In genomic region chr6:113860165-113860955, GRCh38 we compare ENCODE assay signal across 8 cellular contexts. TPM values are rescaled to one million over a fixed set of nuclear protein-coding genes. Genes with fewer than 3 reads are reported as not detected.
A peak's percentile ranks its signal among the peaks of the same experiment; 100 is the strongest.
DNase-seq lines count a peak whose midpoint lies in the region; ATAC-seq and TF ChIP-seq lines count a peak whose summit lies in the region.

No MANE protein-coding gene starts in this region.

- H3K4me1 ChIP-seq in ACC112 (ENCODE audit: control insufficient read depth, insufficient read depth, low read length, unreplicated experiment) (peaks cover 20% of the 10 kb centered on the region), GM23248 (ENCODE audit: insufficient read depth) (peaks cover 22% of the 10 kb centered on the region), mammary epithelial cell (ENCODE audit: insufficient read depth, low read length) (peaks cover 14% of the 10 kb centered on the region), left lung (peaks cover 0 to 45% of the 10 kb centered on the region in 2 donors), thoracic aorta (ENCODE audit: control insufficient read depth in 1 of 2, low read depth in 2 of 2) (peaks cover 8 to 9% of the 10 kb centered on the region in 2 donors)

- WGBS in GM23248 (ENCODE audit: low coverage in 1 of 2, low lambda C conversion rate in 2 of 2, missing lambda C conversion rate in 2 of 2), 2 experiments = 8 to 15% methylated on average over 29 to 50 of the region's 59 CpGs
- 0% methylated on average over 11 of the region's 59 CpGs for WGBS in mammary epithelial cell (ENCODE audit: low coverage, missing lambda C conversion rate)

- CTCF ChIA-PET in mammary epithelial cell (lab: Charles Lee; ENCODE audit: low non-redundant PET) = interaction anchor here (1.0 kb wide), 1 partner anchor 266 kb away, joined by 4 read pairs; no protein-coding TSS in a partner anchor

- H3K36me3 ChIP-seq in ACC112 (ENCODE audit: insufficient read depth, low read length) (peaks cover 12% of the 10 kb centered on the region), GM23248 (ENCODE audit: low read depth) (peaks cover 25% of the 10 kb centered on the region), mammary epithelial cell (ENCODE audit: insufficient read depth, low read length) (no peaks in the 10 kb centered on the region), left lung (peaks cover 0 to 5% of the 10 kb centered on the region in 2 donors), thoracic aorta (no peaks in the 10 kb centered on the region)

- DNase-seq in GM23248 (peak; percentile 70), mammary epithelial cell (peak; percentile 36), left lung (peak; percentile 38 to 85), thoracic aorta (ENCODE audit: low spot score) (no peak), NCI-H524 treated with DMSO at 0.1 percent for 48 hours (lab: John Stamatoyannopoulos, UW) (no peak), NCI-H446 treated with DMSO at 0.1 percent for 48 hours (lab: John Stamatoyannopoulos, UW) (no peak)
- DNase-seq in stimulated activated CD4-positive, alpha-beta T cell treated with anti-CD3 and anti-CD28 coated beads, Interleukin-15, amount 100 ng/mL, for 24 hours = no peak

- dilution Hi-C loops in mammary epithelial cell (cut with HindIII; ENCODE audit: low sequenced_read_pairs) = no loop called here

- H4K20me1 ChIP-seq in GM23248 (ENCODE audit: insufficient read depth) (no peaks in the 10 kb centered on the region), mammary epithelial cell (ENCODE audit: insufficient read depth, low read length) (no peaks in the 10 kb centered on the region)

- peak overlapping the region; percentile 100 for H3K9ac ChIP-seq in GM23248
- H3K9ac ChIP-seq in mammary epithelial cell (ENCODE audit: insufficient read depth, low read length) = peak overlapping the region; percentile 100

- no TSS peak for BruUV-seq in mammary epithelial cell (replicated peaks; lab: Mats Ljungman, UMichigan)

- peaks cover 65% of the 10 kb centered on the region for H3F3A ChIP-seq in GM23248 (ENCODE audit: insufficient read depth)

- ATAC-seq in left lung = no peak
- no peak for ATAC-seq in thoracic aorta (ENCODE audit: insufficient number of reproducible peaks, low FRiP score, low read depth)

- intact Hi-C loops in mammary epithelial cell (cut with micrococcal nuclease) = no loop called here
- intact Hi-C loops in left lung (cut with DNase I) = no loop called here

- H3K4me3 ChIP-seq in ACC112 (ENCODE audit: low read depth, low read length) (peak overlapping the region; percentile 98), GM23248 (peak overlapping the region; percentile 100), mammary epithelial cell (replicated peaks in 1 of 3; ENCODE audit: insufficient read depth in 1 of 3, low read depth in 2 of 3, low read length in 3 of 3) (peak overlapping the region; percentile 51 to 99 (median 98)), left lung (peak overlapping the region; percentile 73 to 82), thoracic aorta (peak overlapping the region; percentile 96)

- peak overlapping the region; percentile 86 for H3K27ac ChIP-seq in ACC112 (ENCODE audit: low read depth, low read length)
- peak overlapping the region; percentile 100 for H3K27ac ChIP-seq in GM23248
- H3K27ac ChIP-seq in mammary epithelial cell (ENCODE audit: insufficient read depth, low read depth, low read length) = peak overlapping the region; percentile 99
- peak overlapping the region; percentile 97 to 98 for H3K27ac ChIP-seq in left lung
- H3K27ac ChIP-seq in thoracic aorta = peak overlapping the region; percentile 88 to 93

- peak overlapping the region; percentile 85 for H3K4me2 ChIP-seq in GM23248 (ENCODE audit: unreplicated experiment)
- H3K4me2 ChIP-seq in mammary epithelial cell (ENCODE audit: insufficient read depth, low read depth, low read length) = peak overlapping the region; percentile 78

- H3K27me3 ChIP-seq in ACC112 (ENCODE audit: insufficient read depth, low read length) (no peaks in the 10 kb centered on the region), GM23248 (replicated peaks; ENCODE audit: insufficient read depth) (no peaks in the 10 kb centered on the region), mammary epithelial cell (ENCODE audit: insufficient read depth, low read length) (no peaks in the 10 kb centered on the region), left lung (peaks cover 0 to 37% of the 10 kb centered on the region in 2 donors), thoracic aorta (replicated peaks; ENCODE audit: insufficient read depth) (no peaks in the 10 kb centered on the region)

- no peaks in the 10 kb centered on the region for H3K9me3 ChIP-seq in GM23248 (ENCODE audit: low read depth)
- no peaks in the 10 kb centered on the region for H3K9me3 ChIP-seq in mammary epithelial cell (replicated peaks; ENCODE audit: insufficient read depth, low read length)
- no peaks in the 10 kb centered on the region for H3K9me3 ChIP-seq in left lung
- H3K9me3 ChIP-seq in thoracic aorta = no peaks in the 10 kb centered on the region

- TF ChIP-seq CTCF in mammary epithelial cell (conservative IDR thresholded peaks at IDR 0.05 in 1 of 2, IDR thresholded peaks at IDR 0.05 in 1 of 2; ENCODE audit: extremely low read depth in 1 of 2, insufficient read depth in 1 of 2, low read depth in 1 of 2, low read length in 2 of 2) (no peak), left lung (IDR thresholded peaks at IDR 0.05) (no peak), thoracic aorta (IDR thresholded peaks at IDR 0.05) (no peak)

- in situ Hi-C loops in GM23248 (cut with MboI) = no loop called here
- in situ Hi-C loops in mammary epithelial cell (cut with MboI; ENCODE audit: low sequenced_read_pairs in 2 of 2) = loop anchor here in 1 of 2 donors (25.0 kb wide), 1 partner anchor 748 kb away; no protein-coding TSS in a partner anchor

- H3K79me2 ChIP-seq in ACC112 (ENCODE audit: control insufficient read depth, insufficient read depth, low read length, unreplicated experiment) (peaks cover 59% of the 10 kb centered on the region), GM23248 (ENCODE audit: insufficient read depth) (peaks cover 81% of the 10 kb centered on the region), mammary epithelial cell (ENCODE audit: insufficient read depth, low read length) (peaks cover 63% of the 10 kb centered on the region)

- H3K9me2 ChIP-seq in GM23248 (ENCODE audit: insufficient read depth) = no peaks in the 10 kb centered on the region

- H2AFZ ChIP-seq in ACC112 (ENCODE audit: low read length, unreplicated experiment) = no peak overlapping the region
- no peak overlapping the region for H2AFZ ChIP-seq in GM23248
- peak overlapping the region; percentile 57 for H2AFZ ChIP-seq in mammary epithelial cell (ENCODE audit: low read depth, low read length)

RNA-seq across cellular contexts. Expression of gene MARCKS, which starts 3.2 kb away (rescaled TPM):
- 154 and 210 TPM in 2 replicates for total RNA-seq in GM23248 (2014; rRNA removed; shearing (Covaris generic))
- 105 and 109 TPM in 2 replicates for polyA plus RNA-seq in GM23248 (2016; fragmentation: Nextera tagmentation; extraction: Ambion mirVana)
- total RNA-seq in mammary epithelial cell = 100 to 1,000 TPM in 1 of 2 donors, 10 to 100 TPM in 1; 65.4 to 171 TPM
- polyA plus RNA-seq in mammary epithelial cell = 16.0 TPM
- 17.5 TPM for polyA minus RNA-seq in mammary epithelial cell
- 100 to 1,000 TPM; 102 to 118 TPM for total RNA-seq in left lung
- 10 to 100 TPM; 34.3 TPM for total RNA-seq in thoracic aorta

Comparison
In these comparisons a context has a peak if more than half of its experiments do, and no peak if none do; other contexts are left out.
1. DNase-seq: peak in GM23248 (single experiment), mammary epithelial cell (single experiment) and left lung (2 of 2); none in thoracic aorta (single experiment), stimulated activated CD4-positive, alpha-beta T cell treated with anti-CD3 and anti-CD28 coated beads, Interleukin-15, amount 100 ng/mL, for 24 hours (single experiment), NCI-H524 treated with DMSO at 0.1 percent for 48 hours (single experiment) and NCI-H446 treated with DMSO at 0.1 percent for 48 hours (single experiment).
2. Peak in every context shown above with its lines, with median percentiles within 50 percentile points of each other: H3K27ac ChIP-seq and H3K4me3 ChIP-seq.